Comparison of ENCODE assay signal across 18 cellular contexts in the genomic region with DNA sequence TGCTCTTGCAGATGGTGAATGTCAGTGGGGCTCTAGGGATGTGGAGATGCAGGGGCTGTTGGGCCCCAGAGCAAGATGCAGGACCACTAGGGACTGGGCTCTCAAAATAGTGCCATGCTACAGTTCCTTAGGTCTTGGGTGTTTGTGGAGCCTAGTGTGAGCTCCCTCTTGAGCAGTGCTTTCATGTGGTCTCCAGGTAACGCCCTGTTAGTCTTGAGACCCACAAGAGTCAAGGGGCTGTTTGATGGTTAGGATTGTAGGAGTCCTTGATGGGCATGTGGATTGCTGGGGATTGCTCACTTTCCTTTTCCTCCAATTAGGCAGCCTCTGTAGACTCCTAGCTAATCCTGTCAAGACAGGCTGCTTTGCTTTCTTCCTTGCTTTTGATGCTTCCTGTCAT. TPM values are rescaled to one million over a fixed set of nuclear protein-coding genes. Genes with fewer than 3 reads are reported as not detected.
DNase-seq lines count a peak whose midpoint lies in the region; ATAC-seq lines count a peak whose summit lies in the region.
"Had no signal": no experiment of that assay in that cellular context is flagged by ENCODE, and none has a peak within 500 bp of the region (broad histone marks: within the 10 kb centered on the region; RNA-seq: fewer than 3 reads in every experiment).

No MANE protein-coding gene starts in this region.

- H3K4me1 ChIP-seq in Karpas-422 (ENCODE audit: low read length): no peaks in the 10 kb centered on the region

- H3K27me3 Mint-ChIP-seq in activated CD4-positive, alpha-beta T cell treated with anti-CD3 and anti-CD28 coated beads for 36 hours: no peaks in the 10 kb centered on the region
- H3K27me3 Mint-ChIP-seq in activated naive CD8-positive, alpha-beta T cell treated with anti-CD3 and anti-CD28 coated beads, Interleukin-2, amount 10 ng/mL, durations not matched to agents 7 days and 5 days: no peaks in the 10 kb centered on the region
- no peaks in the 10 kb centered on the region for H3K27me3 Mint-ChIP-seq in activated naive CD8-positive, alpha-beta T cell treated with anti-CD3 and anti-CD28 coated beads for 36 hours
- H3K27me3 Mint-ChIP-seq in activated T-helper 17 cell treated with anti-CD3 and anti-CD28 coated beads, Interleukin-2, amount 50 U/mL, for 72 hours: no peaks in the 10 kb centered on the region

- H3K79me2 ChIP-seq in Karpas-422 (ENCODE audit: low read length): peaks cover 57% of the 10 kb centered on the region

- H3K4me3 ChIP-seq in Karpas-422 (ENCODE audit: low read length): no peak overlapping the region
- H3K4me3 ChIP-seq: K562 had no signal

- no peaks in the 10 kb centered on the region for H3K27me3 ChIP-seq in Karpas-422 (ENCODE audit: low read length)

- CTCF ChIA-PET in activated CD4-positive, alpha-beta T cell treated with anti-CD3 and anti-CD28 coated beads for 36 hours (lab: Charles Lee): no interaction called here

- no peak overlapping the region for H3K4me2 ChIP-seq in Karpas-422 (ENCODE audit: low read depth, low read length, poor library complexity, severe bottlenecking)

- peaks cover 78% of the 10 kb centered on the region for H3K36me3 Mint-ChIP-seq in activated CD4-positive, alpha-beta T cell treated with anti-CD3 and anti-CD28 coated beads for 36 hours (ENCODE audit: low read depth)
- H3K36me3 Mint-ChIP-seq in activated naive CD8-positive, alpha-beta T cell treated with anti-CD3 and anti-CD28 coated beads, Interleukin-2, amount 10 ng/mL, durations not matched to agents 7 days and 5 days: peaks cover 82% of the 10 kb centered on the region
- H3K36me3 Mint-ChIP-seq in activated naive CD8-positive, alpha-beta T cell treated with anti-CD3 and anti-CD28 coated beads for 36 hours: peaks cover 78% of the 10 kb centered on the region
- H3K36me3 Mint-ChIP-seq in activated T-helper 17 cell treated with anti-CD3 and anti-CD28 coated beads, Interleukin-2, amount 50 U/mL, for 72 hours (ENCODE audit: low read depth): peaks cover 82% of the 10 kb centered on the region
- peaks cover 53% of the 10 kb centered on the region for H3K36me3 Mint-ChIP-seq in stimulated activated effector memory CD8-positive, alpha-beta T cell treated with anti-CD3 and anti-CD28 coated beads, Interleukin-12 subunit alpha, Interleukin-12 subunit beta, amount 100 ng/mL, for 72 hours

- peaks cover 54% of the 10 kb centered on the region for H3K36me3 ChIP-seq in Karpas-422 (ENCODE audit: insufficient read depth, low read length)

- peaks cover 62% of the 10 kb centered on the region for H3K4me1 Mint-ChIP-seq in activated CD4-positive, alpha-beta T cell treated with anti-CD3 and anti-CD28 coated beads for 36 hours
- H3K4me1 Mint-ChIP-seq in activated naive CD8-positive, alpha-beta T cell treated with anti-CD3 and anti-CD28 coated beads, Interleukin-2, amount 10 ng/mL, durations not matched to agents 7 days and 5 days: peaks cover 52% of the 10 kb centered on the region
- peaks cover 54% of the 10 kb centered on the region for H3K4me1 Mint-ChIP-seq in activated naive CD8-positive, alpha-beta T cell treated with anti-CD3 and anti-CD28 coated beads for 36 hours
- peaks cover 66% of the 10 kb centered on the region for H3K4me1 Mint-ChIP-seq in activated T-helper 17 cell treated with anti-CD3 and anti-CD28 coated beads, Interleukin-2, amount 50 U/mL, for 72 hours
- H3K4me1 Mint-ChIP-seq in stimulated activated effector memory CD8-positive, alpha-beta T cell treated with anti-CD3 and anti-CD28 coated beads, Interleukin-12 subunit alpha, Interleukin-12 subunit beta, amount 100 ng/mL, for 72 hours: peaks cover 59% of the 10 kb centered on the region

- H3K27ac ChIP-seq in Karpas-422 (ENCODE audit: low read length): no peak overlapping the region
- H3K27ac ChIP-seq: 22Rv1 had no signal

- DNase-seq in activated CD4-positive, alpha-beta T cell treated with anti-CD3 and anti-CD28 coated beads for 36 hours: no peak
- no peak for DNase-seq in activated CD4-positive, alpha-beta T cell treated with anti-CD3 and anti-CD28 coated beads for 48 hours
- no peak for DNase-seq in activated naive CD8-positive, alpha-beta T cell treated with anti-CD3 and anti-CD28 coated beads, Interleukin-2, amount 10 ng/mL, durations not matched to agents 7 days and 5 days
- no peak for DNase-seq in activated naive CD8-positive, alpha-beta T cell treated with anti-CD3 and anti-CD28 coated beads for 36 hours
- DNase-seq in stimulated activated effector memory CD8-positive, alpha-beta T cell treated with anti-CD3 and anti-CD28 coated beads, Interleukin-12 subunit alpha, Interleukin-12 subunit beta, amount 100 ng/mL, for 72 hours (ENCODE audit: low spot score in 2 of 2): no peak
- DNase-seq in Karpas-422 (no peak), T-helper 1 cell (no peak)
- DNase-seq: AML-193, DMS79, NCI-H1105, NCI-H2081 treated with DMSO at 0.1 percent for 48 hours, NCI-H510A treated with DMSO at 0.1 percent for 48 hours, NCI-H774, OCI-M1, Right ventricle myocardium superior had no signal

- no peak overlapping the region for H3K4me3 Mint-ChIP-seq in activated CD4-positive, alpha-beta T cell treated with anti-CD3 and anti-CD28 coated beads for 36 hours
- H3K4me3 Mint-ChIP-seq in activated naive CD8-positive, alpha-beta T cell treated with anti-CD3 and anti-CD28 coated beads, Interleukin-2, amount 10 ng/mL, durations not matched to agents 7 days and 5 days: no peak overlapping the region
- no peak overlapping the region for H3K4me3 Mint-ChIP-seq in activated naive CD8-positive, alpha-beta T cell treated with anti-CD3 and anti-CD28 coated beads for 36 hours
- no peak overlapping the region for H3K4me3 Mint-ChIP-seq in activated T-helper 17 cell treated with anti-CD3 and anti-CD28 coated beads, Interleukin-2, amount 50 U/mL, for 72 hours
- H3K4me3 Mint-ChIP-seq in stimulated activated effector memory CD8-positive, alpha-beta T cell treated with anti-CD3 and anti-CD28 coated beads, Interleukin-12 subunit alpha, Interleukin-12 subunit beta, amount 100 ng/mL, for 72 hours: no peak overlapping the region

- peaks cover 17% of the 10 kb centered on the region for H3K9me3 Mint-ChIP-seq in activated CD4-positive, alpha-beta T cell treated with anti-CD3 and anti-CD28 coated beads for 36 hours (ENCODE audit: low read depth)
- peaks cover 15% of the 10 kb centered on the region for H3K9me3 Mint-ChIP-seq in activated naive CD8-positive, alpha-beta T cell treated with anti-CD3 and anti-CD28 coated beads, Interleukin-2, amount 10 ng/mL, durations not matched to agents 7 days and 5 days
- peaks cover 35% of the 10 kb centered on the region for H3K9me3 Mint-ChIP-seq in activated naive CD8-positive, alpha-beta T cell treated with anti-CD3 and anti-CD28 coated beads for 36 hours
- H3K9me3 Mint-ChIP-seq in activated T-helper 17 cell treated with anti-CD3 and anti-CD28 coated beads, Interleukin-2, amount 50 U/mL, for 72 hours: peaks cover 5% of the 10 kb centered on the region
- H3K9me3 Mint-ChIP-seq in stimulated activated effector memory CD8-positive, alpha-beta T cell treated with anti-CD3 and anti-CD28 coated beads, Interleukin-12 subunit alpha, Interleukin-12 subunit beta, amount 100 ng/mL, for 72 hours: peaks cover 2% of the 10 kb centered on the region

- POLR2A ChIA-PET in activated CD4-positive, alpha-beta T cell treated with anti-CD3 and anti-CD28 coated beads for 36 hours (lab: Charles Lee): no interaction called here
- POLR2A ChIA-PET in activated naive CD8-positive, alpha-beta T cell treated with anti-CD3 and anti-CD28 coated beads, Interleukin-2, amount 10 ng/mL, durations not matched to agents 7 days and 5 days (lab: Charles Lee): interaction anchor here (1.0 to 1.8 kb wide), 2 partner anchors 56 to 69 kb away, joined by 3 to 7 read pairs; a partner anchor contains a TSS

- intact Hi-C loops in activated CD4-positive, alpha-beta T cell treated with anti-CD3 and anti-CD28 coated beads for 36 hours (cut with DNase I, micrococcal nuclease): no loop called here

- ATAC-seq in activated CD4-positive, alpha-beta T cell treated with anti-CD3 and anti-CD28 coated beads for 36 hours: no peak
- ATAC-seq in activated naive CD8-positive, alpha-beta T cell treated with anti-CD3 and anti-CD28 coated beads, Interleukin-2, amount 10 ng/mL, durations not matched to agents 7 days and 5 days (ENCODE audit: low read depth): peak; percentile 34
- no peak for ATAC-seq in activated T-helper 17 cell treated with anti-CD3 and anti-CD28 coated beads, Interleukin-2, amount 50 U/mL, for 72 hours (replicated peaks)
- no peak for ATAC-seq in stimulated activated effector memory CD8-positive, alpha-beta T cell treated with anti-CD3 and anti-CD28 coated beads, Interleukin-12 subunit alpha, Interleukin-12 subunit beta, amount 100 ng/mL, for 72 hours
- ATAC-seq: K562 had no signal

- peak overlapping the region; percentile 8 for H3K27ac Mint-ChIP-seq in activated CD4-positive, alpha-beta T cell treated with anti-CD3 and anti-CD28 coated beads for 36 hours
- H3K27ac Mint-ChIP-seq in activated naive CD8-positive, alpha-beta T cell treated with anti-CD3 and anti-CD28 coated beads, Interleukin-2, amount 10 ng/mL, durations not matched to agents 7 days and 5 days: peak overlapping the region; percentile 88
- no peak overlapping the region for H3K27ac Mint-ChIP-seq in activated naive CD8-positive, alpha-beta T cell treated with anti-CD3 and anti-CD28 coated beads for 36 hours
- H3K27ac Mint-ChIP-seq in activated T-helper 17 cell treated with anti-CD3 and anti-CD28 coated beads, Interleukin-2, amount 50 U/mL, for 72 hours: peak overlapping the region; percentile 9
- H3K27ac Mint-ChIP-seq in stimulated activated effector memory CD8-positive, alpha-beta T cell treated with anti-CD3 and anti-CD28 coated beads, Interleukin-12 subunit alpha, Interleukin-12 subunit beta, amount 100 ng/mL, for 72 hours: peak overlapping the region; percentile 16

- H4K20me1 ChIP-seq in Karpas-422 (ENCODE audit: insufficient read depth, low read depth, low read length): no peaks in the 10 kb centered on the region

- no peak overlapping the region for H2AFZ ChIP-seq in Karpas-422 (ENCODE audit: low read length)

- H3K9me2 ChIP-seq in Karpas-422 (replicated peaks; ENCODE audit: insufficient read depth, low read length): no peaks in the 10 kb centered on the region

- no peak overlapping the region for H3K9ac ChIP-seq in Karpas-422 (ENCODE audit: low read length)

- no peaks in the 10 kb centered on the region for H3K9me3 ChIP-seq in Karpas-422 (ENCODE audit: low read length)

RNA-seq across cellular contexts. Expression of a gene that starts 56.0 kb away (rescaled TPM):
- total RNA-seq in activated CD4-positive, alpha-beta T cell treated with anti-CD3 and anti-CD28 coated beads for 36 hours: 10 to 100 TPM; 23.5 to 28.5 TPM
- 10 to 100 TPM; 55.3 to 58.9 TPM for total RNA-seq in activated naive CD8-positive, alpha-beta T cell treated with anti-CD3 and anti-CD28 coated beads, Interleukin-2, amount 10 ng/mL, durations not matched to agents 7 days and 5 days
- total RNA-seq in activated naive CD8-positive, alpha-beta T cell treated with anti-CD3 and anti-CD28 coated beads for 36 hours: 10 to 100 TPM; 31.0 to 32.9 TPM
- total RNA-seq in activated T-helper 17 cell treated with anti-CD3 and anti-CD28 coated beads, Interleukin-2, amount 50 U/mL, for 72 hours: 10 to 100 TPM; 26.3 to 27.0 TPM
- 48.8 and 103 TPM in 2 replicates for total RNA-seq in Karpas-422 (2014; rRNA removed; shearing (Covaris generic); ENCODE audit: low replicate concordance)
